11 cellular contexts compared by ENCODE assay signal in genomic region chr20:51366155-51366886, GRCh38.
DNase-seq lines count a peak whose midpoint lies in the region; ATAC-seq and TF ChIP-seq lines count a peak whose summit lies in the region.
"Had no signal": no experiment of that assay in that cellular context is flagged by ENCODE, and none has a peak within 500 bp of the region (broad histone marks: within the 10 kb centered on the region; RNA-seq: fewer than 3 reads in every experiment).

No MANE protein-coding gene starts in this region.

- BruUV-seq in PC-9 (replicated peaks; lab: Mats Ljungman, UMichigan): no TSS peak

- H3K4me1 ChIP-seq in PC-9 (replicated peaks; ENCODE audit: insufficient read depth) (peaks cover 36% of the 10 kb centered on the region), esophagus (ENCODE audit: control insufficient read depth in 2 of 2, insufficient read depth in 2 of 2, low read length in 1 of 2) (peaks cover 0 to 3% of the 10 kb centered on the region in 2 donors)

- 43 to 61% methylated on average over 16 of the region's 16 CpGs for WGBS in esophagus, 2 donors

- intact Hi-C loops in PC-9 (cut with micrococcal nuclease; ENCODE audit: unreplicated experiment): loop anchor here (5.0 kb wide), 1 partner anchor 384 kb away; no protein-coding TSS in a partner anchor

- POLR2A ChIA-PET in AG04449 (lab: Yijun Ruan, JAX): interaction anchor here (0.8 to 1.5 kb wide), 6 partner anchors 11 to 386 kb away, joined by 3 to 6 read pairs (median 4); no protein-coding TSS in a partner anchor
- POLR2A ChIA-PET in PC-9 (lab: Charles Lee; ENCODE audit: unreplicated experiment): interaction anchor here (0.7 kb wide), 1 partner anchor 737 kb away, joined by 3 read pairs; no protein-coding TSS in a partner anchor

- H3K4me3 ChIP-seq in AG04449 (ENCODE audit: low read depth, low read length) (no peak overlapping the region), PC-9 (no peak overlapping the region), esophagus (ENCODE audit: low read depth in 1 of 2, low read length in 2 of 2) (no peak overlapping the region)

- H3K27ac ChIP-seq in PC-9 (peak overlapping the region; percentile 87), esophagus (ENCODE audit: low read depth in 2 of 2, low read length in 1 of 2) (peak overlapping the region; percentile 11 to 17)

- no peaks in the 10 kb centered on the region for H4K20me1 ChIP-seq in PC-9 (ENCODE audit: insufficient read depth)

- peaks cover 33% of the 10 kb centered on the region for H3F3A ChIP-seq in PC-9 (ENCODE audit: insufficient read depth, low read depth)

- H3K4me2 ChIP-seq in PC-9: peak overlapping the region; percentile 56

- H3K27me3 ChIP-seq in PC-9 (ENCODE audit: insufficient read depth, low read depth): no peaks in the 10 kb centered on the region
- no peaks in the 10 kb centered on the region for H3K27me3 ChIP-seq in esophagus (ENCODE audit: control insufficient read depth in 1 of 2, insufficient read depth in 2 of 2, low read length in 2 of 2)

- no peak for ATAC-seq in GM19324 (IDR thresholded peaks at IDR 0.05; ENCODE audit: low FRiP score, unreplicated experiment)

- no peaks in the 10 kb centered on the region for H3K9me2 ChIP-seq in PC-9 (ENCODE audit: insufficient read depth)

- peak overlapping the region; percentile 37 for H2AFZ ChIP-seq in PC-9

- DNase-seq in AG04449 (ENCODE audit: low read depth, low spot score): peak; percentile 100
- peak; percentile 66 to 90 for DNase-seq in PC-9
- DNase-seq in myocyte (ENCODE audit: low read depth): peak; percentile 99
- no peak for DNase-seq in hypothalamus (lab: John Stamatoyannopoulos, UW)
- DNase-seq in NCI-H2081 treated with DMSO at 0.1 percent for 48 hours (lab: John Stamatoyannopoulos, UW): no peak
- DNase-seq in NCI-H510A treated with DMSO at 0.1 percent for 48 hours (lab: John Stamatoyannopoulos, UW): no peak
- DNase-seq: activated CD4-positive, alpha-beta T cell treated with anti-CD3 and anti-CD28 coated beads for 1 hour; NCI-H1417; stimulated activated CD4-positive, alpha-beta T cell treated with anti-CD3 and anti-CD28 coated beads, Interleukin-15, amount 100 ng/mL, for 24 hours had no signal

- CTCF ChIA-PET in AG04449 (lab: Yijun Ruan, JAX): interaction anchor here (1.6 to 8.5 kb wide), 7 partner anchors 13 to 379 kb away, joined by 5 to 153 read pairs (median 15); no protein-coding TSS in a partner anchor
- CTCF ChIA-PET in PC-9 (lab: Charles Lee): interaction anchor here (0.5 to 0.7 kb wide), 2 partner anchors 419 to 718 kb away, joined by 3 read pairs; no protein-coding TSS in a partner anchor

- TF ChIP-seq CTCF in AG04449 (IDR thresholded peaks at IDR 0.05; ENCODE audit: insufficient read depth, low read length, missing control alignments) (no peak), PC-9 (conservative IDR thresholded peaks at IDR 0.05) (no peak)

- H3K9me3 ChIP-seq in PC-9 (ENCODE audit: insufficient read depth, low read depth) (peaks cover 6% of the 10 kb centered on the region; the same call in 1 of the 2 replicates), esophagus (ENCODE audit: control insufficient read depth in 2 of 2, insufficient read depth in 1 of 2, low read depth in 1 of 2, low read length in 1 of 2) (no peaks in the 10 kb centered on the region)

- no peaks in the 10 kb centered on the region for H3K79me2 ChIP-seq in PC-9 (ENCODE audit: low read depth)

- H3K36me3 ChIP-seq in PC-9 (ENCODE audit: low read depth) (no peaks in the 10 kb centered on the region), esophagus (ENCODE audit: control insufficient read depth in 2 of 2, insufficient read depth in 2 of 2, low read length in 1 of 2) (no peaks in the 10 kb centered on the region)

Comparison
In these comparisons a context has a peak if more than half of its experiments do, and no peak if none do; other contexts are left out.
1. DNase-seq: peak in AG04449 (single experiment), PC-9 (2 of 2) and myocyte (single experiment); none in hypothalamus (0 of 51), NCI-H2081 treated with DMSO at 0.1 percent for 48 hours (single experiment) and NCI-H510A treated with DMSO at 0.1 percent for 48 hours (single experiment).